ENCODE assay signal across 4 cellular contexts in the genomic region with DNA sequence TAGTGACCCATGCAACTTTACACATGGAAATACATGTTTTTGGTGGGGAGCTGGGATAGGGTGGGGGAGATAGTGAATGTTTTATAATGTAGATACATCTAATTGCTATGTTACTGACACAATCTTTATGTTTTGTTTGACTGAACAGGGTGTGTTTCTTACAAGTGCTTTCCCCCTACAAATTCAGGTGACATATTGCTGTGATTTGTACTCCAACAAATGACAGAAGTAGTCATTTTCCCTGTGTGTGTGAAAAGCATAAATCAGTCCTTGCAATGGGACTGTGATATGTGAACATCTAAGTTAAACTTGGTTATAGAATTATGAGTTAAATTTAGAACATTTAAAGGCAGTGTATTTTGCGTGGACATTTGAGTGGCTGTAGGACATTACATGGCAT. TPM values are rescaled to one million over a fixed set of nuclear protein-coding genes. Genes with fewer than 3 reads are reported as not detected.
"Had no signal": no experiment of that assay in that cellular context is flagged by ENCODE, and none has a peak within 500 bp of the region (broad histone marks: within the 10 kb centered on the region; RNA-seq: fewer than 3 reads in every experiment).

No MANE protein-coding gene starts in this region.

- DNase-seq: GDM1, GF-D8 had no signal

- H3K4me3 ChIP-seq: GM12878 had no signal

RNA-seq across cellular contexts. Expression of a gene that starts 27.3 kb away (rescaled TPM):
- total RNA-seq: G401, GM12878 had no signal
- polyA plus RNA-seq: GM12878 had no signal
